ENCODE assay signal across 6 cellular contexts in genomic region chr17:81868674-81869220, GRCh38. TPM values are rescaled to one million over a fixed set of nuclear protein-coding genes. Genes with fewer than 3 reads are reported as not detected.
DNase-seq lines count a peak whose midpoint lies in the region; ATAC-seq and TF ChIP-seq lines count a peak whose summit lies in the region.

No MANE protein-coding gene starts in this region.

- peak; percentile 89 for DNase-seq in AG08396 (ENCODE audit: low spot score)
- peak; percentile 79 for DNase-seq in MG63
- DNase-seq in epithelial cell of proximal tubule (ENCODE audit: low read depth) = no peak
- DNase-seq in stimulated activated naive CD8-positive, alpha-beta T cell treated with anti-CD3 and anti-CD28 coated beads, Interleukin-15, Interleukin-2, amounts not matched to agents 100 U/mL and 50 U/mL, for 24 hours = peak; percentile 37
- no peak for DNase-seq in NCI-H146 (lab: John Stamatoyannopoulos, UW)

- H3K9me3 ChIP-seq in MG63 = no peaks in the 10 kb centered on the region

- H3K36me3 ChIP-seq in MG63 = peaks cover 69% of the 10 kb centered on the region

- no peaks in the 10 kb centered on the region for H3K27me3 ChIP-seq in MG63

- no peak for TF ChIP-seq CTCF in epithelial cell of proximal tubule (conservative IDR thresholded peaks at IDR 0.05; ENCODE audit: low read depth, low read length)

- ATAC-seq in stimulated activated naive CD8-positive, alpha-beta T cell treated with anti-CD3 and anti-CD28 coated beads, Interleukin-15, Interleukin-2, amounts not matched to agents 100 U/mL and 50 U/mL, for 24 hours = no peak
- ATAC-seq in HG02938 (IDR thresholded peaks at IDR 0.05; ENCODE audit: unreplicated experiment) = no peak

- H3K4me3 ChIP-seq in MG63 (no peak overlapping the region), epithelial cell of proximal tubule (ENCODE audit: low read depth, low read length) (peak overlapping the region; percentile 85)

RNA-seq across cellular contexts. Expression of gene ARHGDIA, which starts 2.4 kb away (rescaled TPM):
- total RNA-seq in MG63 (2014; rRNA removed; shearing (Covaris generic); ENCODE audit: low replicate concordance) = 114 and 185 TPM in 2 replicates
- total RNA-seq in epithelial cell of proximal tubule = 272 and 414 TPM in 2 replicates

RNA-seq across cellular contexts. Expression of gene P4HB, which starts 8.4 kb away (rescaled TPM):
- 531 and 798 TPM in 2 replicates for total RNA-seq in MG63 (2014; rRNA removed; shearing (Covaris generic); ENCODE audit: low replicate concordance)
- 932 and 1,272 TPM in 2 replicates for total RNA-seq in epithelial cell of proximal tubule

RNA-seq across cellular contexts. Expression of gene ALYREF, which starts 22.6 kb away (rescaled TPM):
- 313 and 425 TPM in 2 replicates for total RNA-seq in MG63 (2014; rRNA removed; shearing (Covaris generic); ENCODE audit: low replicate concordance)
- total RNA-seq in epithelial cell of proximal tubule = 179 and 367 TPM in 2 replicates

RNA-seq across cellular contexts. Expression of gene ANAPC11, which starts 22.8 kb away (rescaled TPM):
- total RNA-seq in MG63 (2014; rRNA removed; shearing (Covaris generic); ENCODE audit: low replicate concordance) = 161 and 303 TPM in 2 replicates
- total RNA-seq in epithelial cell of proximal tubule = 280 and 313 TPM in 2 replicates

RNA-seq across cellular contexts. Expression of gene NPB, which starts 33.3 kb away (rescaled TPM):
- 1.3 and 2.5 TPM in 2 replicates for total RNA-seq in MG63 (2014; rRNA removed; shearing (Covaris generic); ENCODE audit: low replicate concordance)
- total RNA-seq in epithelial cell of proximal tubule = 0.58 and 2.6 TPM in 2 replicates

Comparison
In these comparisons a context has a peak if more than half of its experiments do, and no peak if none do; other contexts are left out.
1. DNase-seq: peak in AG08396 (single experiment), MG63 (single experiment) and stimulated activated naive CD8-positive, alpha-beta T cell treated with anti-CD3 and anti-CD28 coated beads, Interleukin-15, Interleukin-2, amounts not matched to agents 100 U/mL and 50 U/mL, for 24 hours (single experiment); none in epithelial cell of proximal tubule (single experiment) and NCI-H146 (single experiment).